In genomic region chr6:113048741-113049140, GRCh38 we compare ENCODE assay signal across 1 cellular context.
TF ChIP-seq lines count a peak whose summit lies in the region.

No MANE protein-coding gene starts in this region.

TF ChIP-seq in H1, 55 proteins besides CTCF, POLR2A, EP300 and RAD21 (continued from another document):
- TF ChIP-seq, protein P1, sequence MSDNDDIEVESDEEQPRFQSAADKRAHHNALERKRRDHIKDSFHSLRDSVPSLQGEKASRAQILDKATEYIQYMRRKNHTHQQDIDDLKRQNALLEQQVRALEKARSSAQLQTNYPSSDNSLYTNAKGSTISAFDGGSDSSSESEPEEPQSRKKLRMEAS (IDR thresholded peaks at IDR 0.05): no peak
- TF ChIP-seq USF2 (IDR thresholded peaks at IDR 0.05; ENCODE audit: low read length): no peak
- TF ChIP-seq NRF1 (IDR thresholded peaks at IDR 0.05; ENCODE audit: low read depth, low read length): no peak
- TF ChIP-seq FOSL1 (IDR thresholded peaks at IDR 0.05; ENCODE audit: insufficient read depth, low read depth, low read length): no peak
